36 cellular contexts compared by ENCODE assay signal in genomic region chrX:35722128-35722527, GRCh38.
"Had no signal": no experiment of that assay in that cellular context is flagged by ENCODE, and none has a peak within 500 bp of the region (broad histone marks: within the 10 kb centered on the region; RNA-seq: fewer than 3 reads in every experiment).

No MANE protein-coding gene starts in this region.

- H3K4me3 Mint-ChIP-seq: activated naive CD4-positive, alpha-beta T cell treated with anti-CD3 and anti-CD28 coated beads for 36 hours; activated naive CD4-positive, alpha-beta T cell treated with anti-CD3 and anti-CD28 coated beads, Interleukin-2, amount 10 ng/mL, durations not matched to agents 7 days and 5 days; activated naive CD4-positive, alpha-beta T cell treated with anti-CD3 and anti-CD28 coated beads, Interleukin-2, amount 50 U/mL, for 24 hours; activated naive CD8-positive, alpha-beta T cell; activated naive CD8-positive, alpha-beta T cell treated with anti-CD3 and anti-CD28 coated beads for 36 hours; activated naive CD8-positive, alpha-beta T cell treated with anti-CD3 and anti-CD28 coated beads, Interleukin-2, amount 10 ng/mL, durations not matched to agents 7 days and 5 days; activated naive CD8-positive, alpha-beta T cell treated with anti-CD3 and anti-CD28 coated beads, Interleukin-2, amount 50 U/mL, for 24 hours; activated T-cell treated with anti-CD3 and anti-CD28 coated beads, Interleukin-2, amount 50 U/mL, for 4 hours; activated T-cell treated with anti-CD3 and anti-CD28 coated beads, Interleukin-2, amount 50 U/mL, for 72 hours; activated T-helper 1 cell treated with anti-CD3 and anti-CD28 coated beads, Interleukin-12 subunit alpha, Interleukin-12 subunit beta, Interleukin-2, Interleukin-4 antibody, amounts not matched to agents 30 ng/mL and 10 ng/mL and 1 ng/mL, durations not matched to agents 14 hours and 24 hours and 36 hours; activated T-helper 17 cell treated with anti-CD3 and anti-CD28 coated beads, Interleukin-2, amount 50 U/mL, for 72 hours; brain; central memory CD8-positive, alpha-beta T cell had no signal

- DNase-seq: activated effector memory CD4-positive, alpha-beta T cell treated with anti-CD3 and anti-CD28 coated beads, Interleukin-2, amount 50 U/mL, for 16 hours; activated effector memory CD4-positive, alpha-beta T cell treated with Interleukin-2 at 50 U/mL for 16 hours; activated gamma-delta T cell; activated gamma-delta T cell treated with Interleukin-2 at 50 U/mL for 16 hours; activated naive CD4-positive, alpha-beta T cell; activated naive CD4-positive, alpha-beta T cell treated with anti-CD3 and anti-CD28 coated beads for 36 hours; activated naive CD4-positive, alpha-beta T cell treated with anti-CD3 and anti-CD28 coated beads, Interleukin-2, amount 10 ng/mL, durations not matched to agents 7 days and 5 days; activated naive CD4-positive, alpha-beta T cell treated with anti-CD3 and anti-CD28 coated beads, Interleukin-2, amount 50 U/mL, for 16 hours; activated naive CD4-positive, alpha-beta T cell treated with Interleukin-2 at 50 U/mL for 16 hours; activated naive CD8-positive, alpha-beta T cell treated with anti-CD3 and anti-CD28 coated beads for 36 hours; activated naive CD8-positive, alpha-beta T cell treated with anti-CD3 and anti-CD28 coated beads, Interleukin-2, amount 10 ng/mL, durations not matched to agents 7 days and 5 days; activated naive CD8-positive, alpha-beta T cell treated with anti-CD3 and anti-CD28 coated beads, Interleukin-2, amount 50 U/mL, for 24 hours; activated T-cell treated with anti-CD3 and anti-CD28 coated beads, Interleukin-2, amount 50 U/mL, for 4 hours; activated T-cell treated with anti-CD3 and anti-CD28 coated beads, Interleukin-2, amount 50 U/mL, for 48 hours; activated T-cell treated with anti-CD3 and anti-CD28 coated beads, Interleukin-2, amount 50 U/mL, for 72 hours; adrenal gland; amniotic stem cell; amygdala; anterior cingulate cortex; aorta; body of pancreas; brain microvascular endothelial cell; caudate nucleus; central memory CD4-positive, alpha-beta T cell; cerebellar nuclear complex had no signal

- H3K4me1 Mint-ChIP-seq: activated naive CD4-positive, alpha-beta T cell treated with anti-CD3 and anti-CD28 coated beads, Interleukin-2, amount 10 ng/mL, durations not matched to agents 7 days and 5 days; activated naive CD4-positive, alpha-beta T cell treated with anti-CD3 and anti-CD28 coated beads, Interleukin-2, amount 50 U/mL, for 24 hours; activated naive CD8-positive, alpha-beta T cell treated with anti-CD3 and anti-CD28 coated beads for 36 hours; activated naive CD8-positive, alpha-beta T cell treated with anti-CD3 and anti-CD28 coated beads, Interleukin-2, amount 10 ng/mL, durations not matched to agents 7 days and 5 days; activated naive CD8-positive, alpha-beta T cell treated with anti-CD3 and anti-CD28 coated beads, Interleukin-2, amount 50 U/mL, for 24 hours; activated T-helper 17 cell treated with anti-CD3 and anti-CD28 coated beads, Interleukin-2, amount 50 U/mL, for 72 hours; brain; central memory CD8-positive, alpha-beta T cell had no signal

- H3K9me3 Mint-ChIP-seq: activated naive CD4-positive, alpha-beta T cell treated with anti-CD3 and anti-CD28 coated beads, Interleukin-2, amount 10 ng/mL, durations not matched to agents 7 days and 5 days; activated naive CD4-positive, alpha-beta T cell treated with anti-CD3 and anti-CD28 coated beads, Interleukin-2, amount 50 U/mL, for 72 hours; activated naive CD8-positive, alpha-beta T cell treated with anti-CD3 and anti-CD28 coated beads for 36 hours; activated naive CD8-positive, alpha-beta T cell treated with anti-CD3 and anti-CD28 coated beads, Interleukin-2, amount 10 ng/mL, durations not matched to agents 7 days and 5 days; activated naive CD8-positive, alpha-beta T cell treated with anti-CD3 and anti-CD28 coated beads, Interleukin-2, amount 50 U/mL, for 24 hours; activated T-helper 1 cell treated with anti-CD3 and anti-CD28 coated beads, Interleukin-12 subunit alpha, Interleukin-12 subunit beta, Interleukin-2, Interleukin-4 antibody, amounts not matched to agents 30 ng/mL and 10 ng/mL and 1 ng/mL, durations not matched to agents 14 hours and 24 hours and 36 hours; activated T-helper 17 cell treated with anti-CD3 and anti-CD28 coated beads, Interleukin-2, amount 50 U/mL, for 72 hours; activated T-helper 2 cell treated with anti-CD3 and anti-CD28 coated beads, Interferon-gamma antibody, Interleukin-2, Interleukin-4, amounts not matched to agents 10 μg/mL and 5 μg/mL and 100 μg/mL, durations not matched to agents 14 hours and 24 hours and 36 hours; brain had no signal

- H3K36me3 ChIP-seq: adrenal gland, ascending aorta, brain microvascular endothelial cell, breast epithelium, cardiac muscle cell had no signal

- H3K27ac ChIP-seq: adrenal gland, ascending aorta, body of pancreas, brain microvascular endothelial cell, breast epithelium, cardiac muscle cell had no signal

- H3K36me3 Mint-ChIP-seq: activated naive CD4-positive, alpha-beta T cell treated with anti-CD3 and anti-CD28 coated beads, Interleukin-2, amount 10 ng/mL, durations not matched to agents 7 days and 5 days; activated naive CD4-positive, alpha-beta T cell treated with anti-CD3 and anti-CD28 coated beads, Interleukin-2, amount 50 U/mL, for 24 hours; activated naive CD4-positive, alpha-beta T cell treated with anti-CD3 and anti-CD28 coated beads, Interleukin-2, amount 50 U/mL, for 72 hours; activated naive CD8-positive, alpha-beta T cell; activated naive CD8-positive, alpha-beta T cell treated with anti-CD3 and anti-CD28 coated beads for 36 hours; activated naive CD8-positive, alpha-beta T cell treated with anti-CD3 and anti-CD28 coated beads, Interleukin-2, amount 10 ng/mL, durations not matched to agents 7 days and 5 days; brain had no signal

- ATAC-seq: activated naive CD4-positive, alpha-beta T cell treated with anti-CD3 and anti-CD28 coated beads, Interleukin-2, amount 50 U/mL, for 72 hours; activated naive CD8-positive, alpha-beta T cell treated with anti-CD3 and anti-CD28 coated beads, Interleukin-2, amount 50 U/mL, for 24 hours; activated T-cell treated with anti-CD3 and anti-CD28 coated beads, Interleukin-2, amount 50 U/mL, for 4 hours; activated T-cell treated with anti-CD3 and anti-CD28 coated beads, Interleukin-2, amount 50 U/mL, for 72 hours; activated T-helper 17 cell treated with anti-CD3 and anti-CD28 coated beads, Interleukin-2, amount 50 U/mL, for 72 hours; body of pancreas had no signal

- H3K27ac Mint-ChIP-seq: activated naive CD4-positive, alpha-beta T cell treated with anti-CD3 and anti-CD28 coated beads for 36 hours; activated naive CD4-positive, alpha-beta T cell treated with anti-CD3 and anti-CD28 coated beads, Interleukin-2, amount 10 ng/mL, durations not matched to agents 7 days and 5 days; activated naive CD4-positive, alpha-beta T cell treated with anti-CD3 and anti-CD28 coated beads, Interleukin-2, amount 50 U/mL, for 24 hours; activated naive CD4-positive, alpha-beta T cell treated with anti-CD3 and anti-CD28 coated beads, Interleukin-2, amount 50 U/mL, for 72 hours; activated naive CD8-positive, alpha-beta T cell; activated naive CD8-positive, alpha-beta T cell treated with anti-CD3 and anti-CD28 coated beads for 36 hours; activated naive CD8-positive, alpha-beta T cell treated with anti-CD3 and anti-CD28 coated beads, Interleukin-2, amount 10 ng/mL, durations not matched to agents 7 days and 5 days; activated naive CD8-positive, alpha-beta T cell treated with anti-CD3 and anti-CD28 coated beads, Interleukin-2, amount 50 U/mL, for 24 hours; activated T-cell treated with anti-CD3 and anti-CD28 coated beads, Interleukin-2, amount 50 U/mL, for 72 hours; activated T-helper 1 cell treated with anti-CD3 and anti-CD28 coated beads, Interleukin-12 subunit alpha, Interleukin-12 subunit beta, Interleukin-2, Interleukin-4 antibody, amounts not matched to agents 30 ng/mL and 10 ng/mL and 1 ng/mL, durations not matched to agents 14 hours and 24 hours and 36 hours; activated T-helper 17 cell treated with anti-CD3 and anti-CD28 coated beads, Interleukin-2, amount 50 U/mL, for 72 hours; activated T-helper 2 cell treated with anti-CD3 and anti-CD28 coated beads, Interferon-gamma antibody, Interleukin-2, Interleukin-4, amounts not matched to agents 10 μg/mL and 5 μg/mL and 100 μg/mL, durations not matched to agents 14 hours and 24 hours and 36 hours; brain had no signal

- H3K27me3 Mint-ChIP-seq: activated naive CD4-positive, alpha-beta T cell treated with anti-CD3 and anti-CD28 coated beads, Interleukin-2, amount 10 ng/mL, durations not matched to agents 7 days and 5 days; activated naive CD4-positive, alpha-beta T cell treated with anti-CD3 and anti-CD28 coated beads, Interleukin-2, amount 50 U/mL, for 24 hours; activated naive CD8-positive, alpha-beta T cell; activated naive CD8-positive, alpha-beta T cell treated with anti-CD3 and anti-CD28 coated beads for 36 hours; activated naive CD8-positive, alpha-beta T cell treated with anti-CD3 and anti-CD28 coated beads, Interleukin-2, amount 10 ng/mL, durations not matched to agents 7 days and 5 days; activated naive CD8-positive, alpha-beta T cell treated with anti-CD3 and anti-CD28 coated beads, Interleukin-2, amount 50 U/mL, for 24 hours; activated T-helper 17 cell treated with anti-CD3 and anti-CD28 coated beads, Interleukin-2, amount 50 U/mL, for 72 hours; brain; central memory CD8-positive, alpha-beta T cell had no signal

- H3K4me3 ChIP-seq: adrenal gland, ascending aorta, body of pancreas, breast epithelium, cardiac muscle cell had no signal

- H3K4me1 ChIP-seq: adrenal gland, ascending aorta, body of pancreas, breast epithelium had no signal

- H3K9me3 ChIP-seq: adrenal gland, ascending aorta, body of pancreas, breast epithelium had no signal

- H3K27me3 ChIP-seq: adrenal gland, ascending aorta, body of pancreas, brain microvascular endothelial cell, cardiac muscle cell had no signal
